In the genomic region with DNA sequence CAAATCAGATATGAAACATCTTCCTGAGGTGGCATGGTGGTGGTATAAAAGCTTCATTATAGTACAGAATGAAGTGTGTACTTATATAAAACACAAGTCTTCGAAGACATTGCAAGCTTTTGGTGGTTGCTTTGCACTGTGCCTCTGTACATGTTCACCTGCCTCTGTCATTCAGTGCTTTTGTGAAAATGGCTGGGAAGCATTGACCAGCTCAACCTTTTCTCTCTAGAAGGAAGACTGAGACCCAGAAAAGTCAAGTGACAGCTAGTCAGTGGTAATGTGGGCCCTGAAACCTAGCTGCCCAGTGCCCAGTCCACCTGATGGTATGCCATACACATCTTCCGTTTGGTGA, we compare ENCODE assay signal across 21 cellular contexts. TPM values are rescaled to one million over a fixed set of nuclear protein-coding genes. Genes with fewer than 3 reads are reported as not detected.
DNase-seq lines count a peak whose midpoint lies in the region; ATAC-seq and TF ChIP-seq lines count a peak whose summit lies in the region.
"Had no signal": no experiment of that assay in that cellular context is flagged by ENCODE, and none has a peak within 500 bp of the region (broad histone marks: within the 10 kb centered on the region; RNA-seq: fewer than 3 reads in every experiment).

No MANE protein-coding gene starts in this region.

- H3K14ac ChIP-seq in IMR-90 (replicated peaks; ENCODE audit: low read depth, low read length): no peak overlapping the region; the same call in 1 of the 2 replicates

- H3K4ac ChIP-seq in IMR-90 (ENCODE audit: low read depth, low read length): peak overlapping the region; percentile 47

- POLR2A ChIA-PET in IMR-90 (lab: Charles Lee; ENCODE audit: unreplicated experiment): no interaction called here
- POLR2A ChIA-PET in naive thymus-derived CD8-positive, alpha-beta T cell (lab: Charles Lee): interaction anchor here (1.4 to 7.8 kb wide), 5 partner anchors 9 to 33 kb away, joined by 4 to 112 read pairs (median 6); partner anchors contain the start of gene ITGA6

- peak overlapping the region in 7 of 10 donors; percentile 12 to 75 (median 63) for H3K4me3 Mint-ChIP-seq in naive thymus-derived CD8-positive, alpha-beta T cell

- H3K9me3 Mint-ChIP-seq in naive thymus-derived CD8-positive, alpha-beta T cell: no peaks in the 10 kb centered on the region
- H3K9me3 Mint-ChIP-seq: activated T-helper 2 cell treated with anti-CD3 and anti-CD28 coated beads, Interferon-gamma antibody, Interleukin-2, Interleukin-4, amounts not matched to agents 10 μg/mL and 5 μg/mL and 100 μg/mL, durations not matched to agents 14 hours and 24 hours and 36 hours had no signal

- H2AK9ac ChIP-seq in IMR-90 (replicated peaks; ENCODE audit: low read depth, low read length, poor library complexity): no peak overlapping the region

- peaks cover 26% of the 10 kb centered on the region for H3K9me1 ChIP-seq in IMR-90 (ENCODE audit: insufficient read depth, low read length)

- peak overlapping the region; percentile 57 for H2AK5ac ChIP-seq in IMR-90 (ENCODE audit: low read depth, low read length)

- TF ChIP-seq POLR2A in IMR-90 (IDR thresholded peaks at IDR 0.05; ENCODE audit: low read depth, low read length): no peak

- H3K9me3 ChIP-seq in IMR-90 (ENCODE audit: control insufficient read depth, insufficient read depth, low read length) (no peaks in the 10 kb centered on the region), colonic mucosa (no peaks in the 10 kb centered on the region), GM23248 (ENCODE audit: low read depth) (no peaks in the 10 kb centered on the region)
- H3K9me3 ChIP-seq: HAP-1, heart right ventricle, upper lobe of right lung had no signal

- peaks cover 11% of the 10 kb centered on the region for H3K4me1 ChIP-seq in IMR-90 (ENCODE audit: control insufficient read depth, insufficient read depth, low read length)
- peaks cover 10% of the 10 kb centered on the region for H3K4me1 ChIP-seq in colonic mucosa
- H3K4me1 ChIP-seq in GM23248 (ENCODE audit: insufficient read depth): peaks cover 45% of the 10 kb centered on the region

- intact Hi-C loops in IMR-90 (cut with micrococcal nuclease) (no loop called here), colonic mucosa (cut with DNase I) (no loop called here)

- H3K9ac ChIP-seq in IMR-90 (ENCODE audit: low read depth, low read length) (no peak overlapping the region), colonic mucosa (ENCODE audit: low read depth in 2 of 2, low read length in 2 of 2) (peak overlapping the region; percentile 17 to 64), GM23248 (no peak overlapping the region)

- no peak overlapping the region for H2AFZ ChIP-seq in IMR-90 (replicated peaks; ENCODE audit: low read length, poor library complexity)
- no peak overlapping the region for H2AFZ ChIP-seq in GM23248

- H3K79me1 ChIP-seq in IMR-90 (ENCODE audit: low read depth in 1 of 2, low read length in 2 of 2): peaks cover 28 to 69% of the 10 kb centered on the region in 2 experiments

- H3K27me3 ChIP-seq in IMR-90 (ENCODE audit: control insufficient read depth, insufficient read depth, low read length) (no peaks in the 10 kb centered on the region), colonic mucosa (no peaks in the 10 kb centered on the region), GM23248 (replicated peaks; ENCODE audit: insufficient read depth) (no peaks in the 10 kb centered on the region)
- H3K27me3 ChIP-seq: dorsolateral prefrontal cortex, heart right ventricle, upper lobe of right lung had no signal

- ATAC-seq in IMR-90 (ENCODE audit: low read depth) (no peak), GM21390 (IDR thresholded peaks at IDR 0.05; ENCODE audit: unreplicated experiment) (no peak)
- no peak for ATAC-seq in naive thymus-derived CD8-positive, alpha-beta T cell

- H3K4me3 ChIP-seq in IMR-90 (ENCODE audit: insufficient read depth, low read depth, low read length) (no peak overlapping the region), colonic mucosa (no peak overlapping the region), GM23248 (no peak overlapping the region)
- H3K4me3 ChIP-seq: HAP-1, heart right ventricle, upper lobe of right lung had no signal

- H4K20me1 ChIP-seq in IMR-90 (ENCODE audit: insufficient read depth, low read length) (0 out of 2 replicates have a peak, but pooled peaks cover 9% of the 10 kb centered on the region), GM23248 (ENCODE audit: insufficient read depth) (no peaks in the 10 kb centered on the region)

- dilution Hi-C loops in IMR-90 (cut with HindIII; ENCODE audit: low sequenced_read_pairs, unreplicated experiment): no loop called here

- no peaks in the 10 kb centered on the region for H3K27me3 Mint-ChIP-seq in naive thymus-derived CD8-positive, alpha-beta T cell

- peak overlapping the region; percentile 53; the same call in 1 of the 2 replicates for H2BK20ac ChIP-seq in IMR-90 (ENCODE audit: low read depth, low read length)

- no peak overlapping the region for H3K18ac ChIP-seq in IMR-90 (ENCODE audit: low read depth, low read length)

- peak overlapping the region; percentile 59; the same call in 1 of the 2 replicates for H3K27ac ChIP-seq in C4-2B
- H3K27ac ChIP-seq in IMR-90 (ENCODE audit: insufficient read depth, low read length): no peak overlapping the region
- peak overlapping the region; percentile 87 for H3K27ac ChIP-seq in colonic mucosa
- no peak overlapping the region for H3K27ac ChIP-seq in GM23248
- H3K27ac ChIP-seq: upper lobe of right lung had no signal

- H3K4me2 ChIP-seq in IMR-90 (ENCODE audit: low read depth, low read length) (no peak overlapping the region), GM23248 (ENCODE audit: unreplicated experiment) (no peak overlapping the region)

- no peak overlapping the region; a peak in 1 of 4 replicates for H4K8ac ChIP-seq in IMR-90 (ENCODE audit: low read depth in 2 of 2, low read length in 2 of 2)

- peak overlapping the region; percentile 10 for H2BK5ac ChIP-seq in IMR-90 (ENCODE audit: low read depth, low read length, poor library complexity, severe bottlenecking)

- H3K23ac ChIP-seq in IMR-90 (ENCODE audit: low read depth, low read length): no peak overlapping the region

- DNase-seq in IMR-90 (no peak), colonic mucosa (no peak), GM23248 (no peak), iPS-NIHi11 (ENCODE audit: low spot score) (no peak), kidney glomerular epithelial cell (lab: John Stamatoyannopoulos, UW) (no peak)
- DNase-seq in naive thymus-derived CD8-positive, alpha-beta T cell: no peak
- DNase-seq: activated CD4-positive, CD25-positive, alpha-beta regulatory T cell treated with anti-CD3 and anti-CD28 coated beads, Interleukin-2, amount 50 U/mL, for 72 hours; dorsolateral prefrontal cortex; KG1; NCI-H1048; NCI-H2029; NCI-H510A; SHP77 treated with DMSO at 0.1 percent for 48 hours; stimulated activated CD4-positive, alpha-beta T cell treated with anti-CD3 and anti-CD28 coated beads, Interleukin-15, amount 100 ng/mL, for 24 hours; stimulated activated naive CD4-positive, alpha-beta T cell; upper lobe of right lung had no signal

- CTCF ChIA-PET in IMR-90 (lab: Yijun Ruan, JAX): interaction anchor here (1.3 to 3.3 kb wide), 2 partner anchors 12 to 22 kb away, joined by 5 to 14 read pairs; partner anchors contain the start of gene ITGA6

- H3K56ac ChIP-seq in IMR-90 (ENCODE audit: extremely low read depth, insufficient read depth, low read length): no peak overlapping the region

- in situ Hi-C loops in IMR-90 (cut with MboI; ENCODE audit: low sequenced_read_pairs): no loop called here
- in situ Hi-C loops in GM23248 (cut with MboI): no loop called here

- TF ChIP-seq CTCF in C4-2B (conservative IDR thresholded peaks at IDR 0.05) (no peak), IMR-90 (conservative IDR thresholded peaks at IDR 0.05; ENCODE audit: low read depth, low read length) (no peak), colonic mucosa (IDR thresholded peaks at IDR 0.05) (no peak)

- H4K91ac ChIP-seq in IMR-90 (ENCODE audit: insufficient read depth, low read depth, low read length): no peak overlapping the region

- peak overlapping the region; percentile 34; the same call in 1 of the 3 replicates for H2BK15ac ChIP-seq in IMR-90 (ENCODE audit: low read depth, low read length)

- peaks cover 0 to 45% (median 39%) of the 10 kb centered on the region in 4 donors for H3K4me1 Mint-ChIP-seq in naive thymus-derived CD8-positive, alpha-beta T cell

- TF ChIP-seq RAD21 in IMR-90 (IDR thresholded peaks at IDR 0.05; ENCODE audit: low read length): no peak

- peak overlapping the region in 6 of 10 donors; percentile 18 to 88 (median 72) for H3K27ac Mint-ChIP-seq in naive thymus-derived CD8-positive, alpha-beta T cell
- H3K27ac Mint-ChIP-seq: activated T-helper 2 cell treated with anti-CD3 and anti-CD28 coated beads, Interferon-gamma antibody, Interleukin-2, Interleukin-4, amounts not matched to agents 10 μg/mL and 5 μg/mL and 100 μg/mL, durations not matched to agents 14 hours and 24 hours and 36 hours had no signal

- H3K9me2 ChIP-seq in GM23248 (ENCODE audit: insufficient read depth): no peaks in the 10 kb centered on the region

- no peaks in the 10 kb centered on the region for H3K36me3 ChIP-seq in IMR-90 (ENCODE audit: control insufficient read depth, insufficient read depth, low read length)
- no peaks in the 10 kb centered on the region for H3K36me3 ChIP-seq in colonic mucosa
- H3K36me3 ChIP-seq in GM23248 (ENCODE audit: low read depth): no peaks in the 10 kb centered on the region
- H3K36me3 ChIP-seq: HAP-1, upper lobe of right lung had no signal

- WGBS in IMR-90 (ENCODE audit: extremely low coverage in 2 of 2, insufficient read length in 1 of 2), 2 experiments: no CpG with 5 or more reads among the region's 2 CpGs
- WGBS in GM23248 (ENCODE audit: low coverage in 1 of 2, low lambda C conversion rate in 2 of 2, missing lambda C conversion rate in 2 of 2), 2 experiments: 94 to 100% methylated on average over 2 of the region's 2 CpGs

- H2BK120ac ChIP-seq in IMR-90 (ENCODE audit: low read depth, low read length): peak overlapping the region; percentile 7; the same call in 1 of the 2 replicates

- H3F3A ChIP-seq in GM23248 (ENCODE audit: insufficient read depth): peaks cover 29% of the 10 kb centered on the region

- peaks cover 43% of the 10 kb centered on the region for H3K79me2 ChIP-seq in GM23248 (ENCODE audit: insufficient read depth)

- H4K5ac ChIP-seq in IMR-90 (ENCODE audit: low read depth, low read length): no peak overlapping the region

- H3K36me3 Mint-ChIP-seq in naive thymus-derived CD8-positive, alpha-beta T cell: peaks cover 0 to 7% (median 0%) of the 10 kb centered on the region in 3 donors

- BruUV-seq in IMR-90 (replicated peaks; lab: Mats Ljungman, UMichigan): no TSS peak

TF ChIP-seq in IMR-90, 13 proteins besides CTCF, POLR2A, EP300 and RAD21 (continues in another document):
- TF ChIP-seq MXI1 (IDR thresholded peaks at IDR 0.05; ENCODE audit: borderline replicate concordance, low read depth, low read length): no peak

RNA-seq across cellular contexts. Expression of gene ITGA6, which starts 12.1 kb away (rescaled TPM):
- total RNA-seq in IMR-90 (2012; rRNA removed) (43.9 and 88.3 TPM in 2 replicates), colonic mucosa (100 to 1,000 TPM; 174 to 186 TPM)
- polyA plus RNA-seq in IMR-90 (2012; rRNA removed) (10.7 and 12.5 TPM in 2 replicates), GM23248 (2016; fragmentation: Nextera tagmentation; extraction: Ambion mirVana) (18.9 and 20.3 TPM in 2 replicates)
- 2.7 and 5.4 TPM in 2 replicates for polyA plus RNA-seq in IMR-90 (2012; cell fraction: cytosol; rRNA removed)
- 3.5 and 9.3 TPM in 2 replicates for polyA plus RNA-seq in IMR-90 (2012; cell fraction: nucleus; rRNA removed; ENCODE audit: low replicate concordance)
- 100 to 1,000 TPM; 119 to 127 TPM for total RNA-seq in naive thymus-derived CD8-positive, alpha-beta T cell
- 10 to 100 TPM; 58.4 to 80.0 (median 64.2) TPM for polyA plus RNA-seq in naive thymus-derived CD8-positive, alpha-beta T cell
- total RNA-seq in GM23248 (2014; rRNA removed; shearing (Covaris generic)): 45.4 and 47.7 TPM in 2 replicates

Comparison
In these comparisons a context has a peak if more than half of its experiments do, and no peak if none do; other contexts are left out.
1. H3K27ac ChIP-seq: peak in C4-2B (single experiment) and colonic mucosa (single experiment); none in IMR-90 (single experiment) and GM23248 (single experiment).
2. H3K9ac ChIP-seq: peak in colonic mucosa (2 of 2); none in IMR-90 (single experiment) and GM23248 (single experiment).